In genomic region chr14:50047274-50047676, GRCh38 we compare ENCODE assay signal across 8 cellular contexts.
DNase-seq lines count a peak whose midpoint lies in the region; ATAC-seq, FAIRE-seq and TF ChIP-seq lines count a peak whose summit lies in the region.

No MANE protein-coding gene starts in this region.

- FAIRE-seq in bronchial epithelial cell (lab: Jason Lieb, UNC): no peak

- H3K9me3 Mint-ChIP-seq in CD14-positive monocyte: peaks cover 0 to 3% (median 0%) of the 10 kb centered on the region in 7 donors

- H3K4me1 Mint-ChIP-seq in CD14-positive monocyte: peaks cover 43% of the 10 kb centered on the region

- no peak overlapping the region for H3K9ac ChIP-seq in skeletal muscle tissue (ENCODE audit: low read depth in 1 of 3, low read length in 3 of 3)

- peaks cover 8 to 25% (median 12%) of the 10 kb centered on the region in 3 donors for H3K4me1 ChIP-seq in skeletal muscle tissue (ENCODE audit: control insufficient read depth in 3 of 3, insufficient read depth in 3 of 3, low read length in 3 of 3)

- peak overlapping the region; percentile 52 for H3K27ac ChIP-seq in skeletal muscle tissue (ENCODE audit: low read depth, low read length)

- peaks cover 0 to 7% (median 0%) of the 10 kb centered on the region in 3 donors for H3K27me3 Mint-ChIP-seq in CD14-positive monocyte (ENCODE audit: low read depth in 3 of 3)

- H3K36me3 ChIP-seq in bronchial epithelial cell (ENCODE audit: control insufficient read depth, insufficient read depth, low read length) (no peaks in the 10 kb centered on the region), skeletal muscle tissue (ENCODE audit: control insufficient read depth in 3 of 3, insufficient read depth in 3 of 3, low read length in 3 of 3) (no peaks in the 10 kb centered on the region)

- H3K4me3 ChIP-seq in bronchial epithelial cell (ENCODE audit: low read depth, low read length) (no peak overlapping the region), skeletal muscle tissue (ENCODE audit: low read length in 3 of 3) (no peak overlapping the region)

- intact Hi-C loops in CD14-positive monocyte (cut with micrococcal nuclease) (no loop called here), posterior vena cava (cut with DNase I) (no loop called here)

- peak overlapping the region; percentile 60 to 99 (median 94) for H3K27ac Mint-ChIP-seq in CD14-positive monocyte

- peaks cover 16 to 17% of the 10 kb centered on the region in 2 donors for H3K36me3 Mint-ChIP-seq in CD14-positive monocyte

- no peaks in the 10 kb centered on the region for H3K27me3 ChIP-seq in bronchial epithelial cell (ENCODE audit: control insufficient read depth, insufficient read depth, low read length)
- H3K27me3 ChIP-seq in skeletal muscle tissue (ENCODE audit: control insufficient read depth in 3 of 3, insufficient read depth in 3 of 3, low read length in 3 of 3): no peaks in the 10 kb centered on the region

- ATAC-seq in GM19328 (IDR thresholded peaks at IDR 0.05; ENCODE audit: unreplicated experiment) (peak; percentile 51), HG03439 (IDR thresholded peaks at IDR 0.05; ENCODE audit: unreplicated experiment) (peak; percentile 65)

- H3K4me3 Mint-ChIP-seq in CD14-positive monocyte: peak overlapping the region in 1 of 2 donors; percentile 37

- no peaks in the 10 kb centered on the region for H3K9me3 ChIP-seq in skeletal muscle tissue (ENCODE audit: control insufficient read depth in 3 of 3, low read length in 3 of 3)

- TF ChIP-seq CTCF in CD14-positive monocyte (IDR thresholded peaks at IDR 0.05) (no peak), bronchial epithelial cell (IDR thresholded peaks at IDR 0.05; ENCODE audit: insufficient read depth, low read length, severe bottlenecking) (no peak)

- DNase-seq in CD14-positive monocyte (ENCODE audit: low spot score) (peak; percentile 73), bronchial epithelial cell (ENCODE audit: low read depth) (peak; percentile 35), SW480 (ENCODE audit: low spot score) (no peak), posterior vena cava (ENCODE audit: low spot score) (no peak)
- no peak for DNase-seq in stimulated activated CD4-positive, alpha-beta T cell treated with anti-CD3 and anti-CD28 coated beads, Interleukin-15, amount 100 ng/mL, for 24 hours

Comparison
In these comparisons a context has a peak if more than half of its experiments do, and no peak if none do; other contexts are left out.
1. DNase-seq: peak in CD14-positive monocyte (single experiment) and bronchial epithelial cell (single experiment); none in SW480 (single experiment), posterior vena cava (single experiment) and stimulated activated CD4-positive, alpha-beta T cell treated with anti-CD3 and anti-CD28 coated beads, Interleukin-15, amount 100 ng/mL, for 24 hours (single experiment).